1 cellular context compared by ENCODE assay signal in the genomic region with DNA sequence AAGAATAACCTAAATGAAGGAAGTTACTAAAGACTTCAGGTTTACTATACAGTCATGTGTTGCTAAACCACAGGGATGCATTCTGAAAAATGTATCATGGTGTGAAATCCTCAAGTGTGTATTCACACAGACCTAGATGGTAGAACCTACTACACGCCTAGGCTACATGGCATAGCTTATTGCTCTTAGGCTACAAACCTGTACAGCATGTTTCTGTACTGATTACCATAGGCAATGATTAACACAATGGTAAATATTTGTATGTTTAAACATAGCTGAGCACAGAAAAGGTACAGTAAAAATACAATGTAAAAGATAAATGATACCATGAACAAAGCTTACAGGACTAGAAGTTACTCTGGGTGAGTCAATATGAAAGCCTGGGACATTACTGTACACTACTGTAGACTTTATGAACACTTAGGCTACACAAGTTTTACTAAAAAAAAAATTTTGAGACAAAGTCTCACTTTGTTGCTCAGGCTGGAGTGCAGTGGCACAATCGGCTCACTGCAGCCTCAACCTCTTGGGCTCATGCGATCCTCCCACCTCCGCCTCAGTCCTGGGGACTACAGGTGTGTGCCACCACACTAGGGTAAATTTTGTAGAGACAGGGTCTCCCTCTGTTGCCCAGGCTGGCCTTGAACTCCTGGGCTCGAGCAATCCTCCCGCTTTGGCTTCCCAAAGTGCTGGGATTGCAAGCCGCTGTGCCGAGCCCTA.
TF ChIP-seq lines count a peak whose summit lies in the region.

No MANE protein-coding gene starts in this region.

TF ChIP-seq in H1, 55 proteins besides CTCF, POLR2A, EP300 and RAD21:
- TF ChIP-seq POLR2AphosphoS5 (IDR thresholded peaks at IDR 0.05; ENCODE audit: low read depth, low read length) (0 out of 2 replicates have a peak, but pooled peaks have one; percentile 16), RXRA (IDR thresholded peaks at IDR 0.05; ENCODE audit: insufficient read depth, low read depth, low read length) (no peak)
TF ChIP-seq in H1: peak in this region for 1.
